8 cellular contexts compared by ENCODE assay signal in the genomic region with DNA sequence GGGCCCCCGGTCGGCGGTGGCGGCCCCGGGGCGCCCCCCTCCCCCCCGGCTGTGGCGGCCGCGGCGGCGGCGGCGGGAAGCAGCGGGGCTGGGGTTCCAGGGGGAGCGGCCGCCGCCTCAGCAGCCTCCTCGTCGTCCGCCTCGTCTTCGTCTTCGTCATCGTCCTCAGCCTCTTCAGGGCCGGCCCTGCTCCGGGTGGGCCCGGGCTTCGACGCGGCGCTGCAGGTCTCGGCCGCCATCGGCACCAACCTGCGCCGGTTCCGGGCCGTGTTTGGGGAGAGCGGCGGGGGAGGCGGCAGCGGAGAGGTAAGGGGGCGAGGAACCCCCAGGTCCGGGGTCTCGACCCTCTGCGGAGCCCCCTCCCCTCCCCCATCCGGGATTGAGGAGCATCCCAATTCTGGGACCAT. TPM values are rescaled to one million over a fixed set of nuclear protein-coding genes. Genes with fewer than 3 reads are reported as not detected.
A peak's percentile ranks its signal among the peaks of the same experiment; 100 is the strongest.
DNase-seq lines count a peak whose midpoint lies in the region; ATAC-seq and TF ChIP-seq lines count a peak whose summit lies in the region.

No MANE protein-coding gene starts in this region.

- H3K9me3 Mint-ChIP-seq in nephron progenitor cell = no peaks in the 10 kb centered on the region

- peaks cover 61% of the 10 kb centered on the region for H3K4me1 Mint-ChIP-seq in nephron progenitor cell

- H3K27ac Mint-ChIP-seq in nephron progenitor cell = no peak overlapping the region

- H3K27me3 Mint-ChIP-seq in nephron progenitor cell (ENCODE audit: low read depth, poor library complexity) = peaks cover under 1% of the 10 kb centered on the region

- no peak for TF ChIP-seq CTCF in epithelial cell of proximal tubule (conservative IDR thresholded peaks at IDR 0.05; ENCODE audit: low read depth, low read length)
- TF ChIP-seq CTCF in nephron progenitor cell (IDR thresholded peaks at IDR 0.05) = no peak

- peak overlapping the region; percentile 86 for H3K4me3 Mint-ChIP-seq in nephron progenitor cell

- H3K4me3 ChIP-seq in epithelial cell of proximal tubule (ENCODE audit: low read depth, low read length) = peak overlapping the region; percentile 91

- no peaks in the 10 kb centered on the region for H3K36me3 Mint-ChIP-seq in nephron progenitor cell (ENCODE audit: low read depth)

- DNase-seq in NK-92 treated with Interleukin-12 subunit alpha and Interleukin-12 subunit beta, amount 100 ng/mL, for 24 hours (lab: John Stamatoyannopoulos, UW) = peak; percentile 58
- DNase-seq in NK-92 (lab: John Stamatoyannopoulos, UW; ENCODE audit: unreplicated experiment) = no peak
- peak; percentile 35 for DNase-seq in activated CD4-positive, alpha-beta T cell treated with anti-CD3 and anti-CD28 coated beads for 1 hour
- no peak for DNase-seq in epithelial cell of proximal tubule (ENCODE audit: low read depth)
- peak; percentile 57 for DNase-seq in nephron progenitor cell
- DNase-seq in NOMO-1 (lab: John Stamatoyannopoulos, UW; ENCODE audit: unreplicated experiment in 2 of 2) = no peak
- no peak for DNase-seq in NCI-H774 (lab: John Stamatoyannopoulos, UW)

- peak; percentile 21 for ATAC-seq in HG03280 (IDR thresholded peaks at IDR 0.05; ENCODE audit: unreplicated experiment)

RNA-seq across cellular contexts. Expression of gene KMT2A, which starts 0.3 kb away (rescaled TPM):
- 27.2 and 42.1 TPM in 2 replicates for total RNA-seq in epithelial cell of proximal tubule

RNA-seq across cellular contexts. Expression of gene ATP5MG, which starts 35.2 kb away (rescaled TPM):
- 82.7 and 86.8 TPM in 2 replicates for total RNA-seq in epithelial cell of proximal tubule

Comparison
In these comparisons a context has a peak if more than half of its experiments do, and no peak if none do; other contexts are left out.
1. DNase-seq: peak in NK-92 treated with Interleukin-12 subunit alpha and Interleukin-12 subunit beta, amount 100 ng/mL, for 24 hours (single experiment), activated CD4-positive, alpha-beta T cell treated with anti-CD3 and anti-CD28 coated beads for 1 hour (single experiment) and nephron progenitor cell (single experiment); none in NK-92 (single experiment), epithelial cell of proximal tubule (single experiment), NOMO-1 (0 of 2) and NCI-H774 (single experiment).